In the genomic region with DNA sequence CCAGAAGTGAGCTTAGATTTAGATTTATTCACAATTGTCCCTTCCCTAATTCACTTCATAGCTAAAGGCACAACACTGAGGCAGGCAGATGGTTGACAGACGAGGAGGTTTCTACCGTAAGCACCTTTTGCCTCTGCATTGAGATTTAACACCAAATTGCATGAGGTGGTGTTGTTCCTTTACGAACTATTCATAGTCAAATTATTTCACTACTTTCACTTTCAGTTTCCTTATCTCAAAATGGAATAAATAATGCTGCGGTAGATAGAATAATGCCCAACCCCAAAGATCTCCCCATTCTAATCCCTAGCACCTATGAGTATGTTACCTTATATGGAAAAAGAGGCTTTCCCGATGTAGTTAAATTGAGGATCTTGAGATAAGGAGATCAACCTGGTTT, we compare ENCODE assay signal across 13 cellular contexts. TPM values are rescaled to one million over a fixed set of nuclear protein-coding genes. Genes with fewer than 3 reads are reported as not detected.
DNase-seq lines count a peak whose midpoint lies in the region; ATAC-seq and TF ChIP-seq lines count a peak whose summit lies in the region.
"Had no signal": no experiment of that assay in that cellular context is flagged by ENCODE, and none has a peak within 500 bp of the region (broad histone marks: within the 10 kb centered on the region; RNA-seq: fewer than 3 reads in every experiment).

No MANE protein-coding gene starts in this region.

- H3K27ac ChIP-seq in CD8-positive, alpha-beta T cell (ENCODE audit: low read depth, low read length): no peak overlapping the region
- no peak overlapping the region for H3K27ac ChIP-seq in liver (ENCODE audit: low read depth in 1 of 2, low read length in 2 of 2)

- no peaks in the 10 kb centered on the region for H3K9me3 ChIP-seq in CD8-positive, alpha-beta T cell (ENCODE audit: low read length)
- no peaks in the 10 kb centered on the region for H3K9me3 ChIP-seq in liver (ENCODE audit: control insufficient read depth in 4 of 4, low read length in 3 of 4)

- H3K4me3 ChIP-seq in AG10803 (ENCODE audit: low read length) (peak overlapping the region; percentile 10), liver (ENCODE audit: low read depth in 1 of 3, low read length in 3 of 3) (peak overlapping the region; percentile 7 to 36 (median 22))
- H3K4me3 ChIP-seq in CD8-positive, alpha-beta T cell (ENCODE audit: low read depth, low read length): peak overlapping the region; percentile 33
- H3K4me3 ChIP-seq: GM23338 had no signal

- no peak overlapping the region for H3K27ac Mint-ChIP-seq in CD8-positive, alpha-beta T cell
- H3K27ac Mint-ChIP-seq in T-cell: no peak overlapping the region
- H3K27ac Mint-ChIP-seq: GM23338 had no signal

- no peaks in the 10 kb centered on the region for H3K9me3 Mint-ChIP-seq in CD8-positive, alpha-beta T cell
- H3K9me3 Mint-ChIP-seq in T-cell: no peaks in the 10 kb centered on the region
- H3K9me3 Mint-ChIP-seq: GM23338 had no signal

- no peak overlapping the region for H3K9ac ChIP-seq in liver (ENCODE audit: low read depth in 1 of 2, low read length in 2 of 2)

- H3K4me1 ChIP-seq in CD8-positive, alpha-beta T cell (ENCODE audit: insufficient read depth, low read length): no peaks in the 10 kb centered on the region
- H3K4me1 ChIP-seq in liver (ENCODE audit: control insufficient read depth in 4 of 4, insufficient read depth in 4 of 4, low read length in 3 of 4): peaks cover 0 to 4% (median 0%) of the 10 kb centered on the region in 4 donors

- H3K27me3 Mint-ChIP-seq in CD8-positive, alpha-beta T cell (ENCODE audit: low read depth): no peaks in the 10 kb centered on the region
- H3K27me3 Mint-ChIP-seq in T-cell: peaks cover 5 to 6% of the 10 kb centered on the region in 2 donors

- no peaks in the 10 kb centered on the region for H3K27me3 ChIP-seq in CD8-positive, alpha-beta T cell (ENCODE audit: insufficient read depth, low read length)
- H3K27me3 ChIP-seq in liver (ENCODE audit: control insufficient read depth in 4 of 4, insufficient read depth in 4 of 4, low read length in 3 of 4): no peaks in the 10 kb centered on the region

- POLR2A ChIA-PET in CD8-positive, alpha-beta T cell (lab: Charles Lee): no interaction called here
- POLR2A ChIA-PET in T-cell (lab: Charles Lee): no interaction called here

- peak overlapping the region; percentile 58 for H3K4me3 Mint-ChIP-seq in CD8-positive, alpha-beta T cell
- H3K4me3 Mint-ChIP-seq in T-cell: peak overlapping the region; percentile 54 to 76 (median 73)
- H3K4me3 Mint-ChIP-seq: GM23338 had no signal

- DNase-seq in AG10803 (ENCODE audit: low read depth) (no peak), T-cell (no peak)
- DNase-seq in CD8-positive, alpha-beta T cell: no peak
- DNase-seq: activated CD4-positive, CD25-positive, alpha-beta regulatory T cell treated with anti-CD3 and anti-CD28 coated beads, Interleukin-2, amount 50 U/mL, for 72 hours; activated naive CD4-positive, alpha-beta T cell treated with Interleukin-2 at 50 U/mL for 16 hours; SW 1271 had no signal

- no peak for TF ChIP-seq RAD21 in liver (IDR thresholded peaks at IDR 0.05)

- no peak for ATAC-seq in CD8-positive, alpha-beta T cell
- ATAC-seq in T-cell (replicated peaks in 1 of 4): no peak
- no peak for ATAC-seq in GM21447 (IDR thresholded peaks at IDR 0.05; ENCODE audit: unreplicated experiment)
- ATAC-seq in HG03439 (IDR thresholded peaks at IDR 0.05; ENCODE audit: unreplicated experiment): no peak
- ATAC-seq in GM21786 (IDR thresholded peaks at IDR 0.05; ENCODE audit: unreplicated experiment): no peak
- ATAC-seq: GM23338 had no signal

- H3K36me3 ChIP-seq in CD8-positive, alpha-beta T cell (ENCODE audit: insufficient read depth, low read length): no peaks in the 10 kb centered on the region
- no peaks in the 10 kb centered on the region for H3K36me3 ChIP-seq in liver (ENCODE audit: control insufficient read depth in 4 of 4, insufficient read depth in 3 of 4, low read depth in 1 of 4, low read length in 3 of 4)

- CTCF ChIA-PET in CD8-positive, alpha-beta T cell (lab: Charles Lee): no interaction called here
- CTCF ChIA-PET in T-cell (lab: Charles Lee): interaction anchor here in 1 of 2 donors (0.7 kb wide), 1 partner anchor 162 kb away, joined by 3 read pairs; no protein-coding TSS in a partner anchor

- TF ChIP-seq CTCF in AG10803 (conservative IDR thresholded peaks at IDR 0.05; ENCODE audit: low read length) (no peak), liver (IDR thresholded peaks at IDR 0.05; ENCODE audit: low read depth, low read length, missing input control) (no peak)
- TF ChIP-seq CTCF in CD8-positive, alpha-beta T cell (IDR thresholded peaks at IDR 0.05): no peak

- intact Hi-C loops in CD8-positive, alpha-beta T cell (cut with DNase I, micrococcal nuclease): no loop called here

- no peaks in the 10 kb centered on the region for H3K36me3 Mint-ChIP-seq in CD8-positive, alpha-beta T cell
- H3K36me3 Mint-ChIP-seq in T-cell: no peaks in the 10 kb centered on the region

- H3K4me1 Mint-ChIP-seq in CD8-positive, alpha-beta T cell (ENCODE audit: low read depth): peaks cover 10% of the 10 kb centered on the region
- peaks cover 12 to 23% (median 22%) of the 10 kb centered on the region in 3 donors for H3K4me1 Mint-ChIP-seq in T-cell

- WGBS in liver: 53% methylated on average over 5 of the region's 5 CpGs

TF ChIP-seq in liver, 16 proteins besides CTCF, POLR2A, EP300 and RAD21:
- no peak for TF ChIP-seq SP1 (IDR thresholded peaks at IDR 0.05)
- TF ChIP-seq GABPA (IDR thresholded peaks at IDR 0.05 in 1 of 2, conservative IDR thresholded peaks at IDR 0.05 in 1 of 2): no peak
- TF ChIP-seq FOXA2 (IDR thresholded peaks at IDR 0.05): no peak
- TF ChIP-seq EGR1 (IDR thresholded peaks at IDR 0.05; ENCODE audit: low read depth in 2 of 2): no peak
- TF ChIP-seq, protein P1, sequence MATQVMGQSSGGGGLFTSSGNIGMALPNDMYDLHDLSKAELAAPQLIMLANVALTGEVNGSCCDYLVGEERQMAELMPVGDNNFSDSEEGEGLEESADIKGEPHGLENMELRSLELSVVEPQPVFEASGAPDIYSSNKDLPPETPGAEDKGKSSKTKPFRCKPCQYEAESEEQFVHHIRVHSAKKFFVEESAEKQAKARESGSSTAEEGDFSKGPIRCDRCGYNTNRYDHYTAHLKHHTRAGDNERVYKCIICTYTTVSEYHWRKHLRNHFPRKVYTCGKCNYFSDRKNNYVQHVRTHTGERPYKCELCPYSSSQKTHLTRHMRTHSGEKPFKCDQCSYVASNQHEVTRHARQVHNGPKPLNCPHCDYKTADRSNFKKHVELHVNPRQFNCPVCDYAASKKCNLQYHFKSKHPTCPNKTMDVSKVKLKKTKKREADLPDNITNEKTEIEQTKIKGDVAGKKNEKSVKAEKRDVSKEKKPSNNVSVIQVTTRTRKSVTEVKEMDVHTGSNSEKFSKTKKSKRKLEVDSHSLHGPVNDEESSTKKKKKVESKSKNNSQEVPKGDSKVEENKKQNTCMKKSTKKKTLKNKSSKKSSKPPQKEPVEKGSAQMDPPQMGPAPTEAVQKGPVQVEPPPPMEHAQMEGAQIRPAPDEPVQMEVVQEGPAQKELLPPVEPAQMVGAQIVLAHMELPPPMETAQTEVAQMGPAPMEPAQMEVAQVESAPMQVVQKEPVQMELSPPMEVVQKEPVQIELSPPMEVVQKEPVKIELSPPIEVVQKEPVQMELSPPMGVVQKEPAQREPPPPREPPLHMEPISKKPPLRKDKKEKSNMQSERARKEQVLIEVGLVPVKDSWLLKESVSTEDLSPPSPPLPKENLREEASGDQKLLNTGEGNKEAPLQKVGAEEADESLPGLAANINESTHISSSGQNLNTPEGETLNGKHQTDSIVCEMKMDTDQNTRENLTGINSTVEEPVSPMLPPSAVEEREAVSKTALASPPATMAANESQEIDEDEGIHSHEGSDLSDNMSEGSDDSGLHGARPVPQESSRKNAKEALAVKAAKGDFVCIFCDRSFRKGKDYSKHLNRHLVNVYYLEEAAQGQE (IDR thresholded peaks at IDR 0.05): no peak
- TF ChIP-seq YY1 (IDR thresholded peaks at IDR 0.05): no peak
- no peak for TF ChIP-seq TAF1 (conservative IDR thresholded peaks at IDR 0.05)
- TF ChIP-seq JUND (IDR thresholded peaks at IDR 0.05): no peak
- TF ChIP-seq RXRA (IDR thresholded peaks at IDR 0.05): no peak
- no peak for TF ChIP-seq MAX (IDR thresholded peaks at IDR 0.05)
- no peak for TF ChIP-seq HNF4G (IDR thresholded peaks at IDR 0.05)
- TF ChIP-seq ATF3 (IDR thresholded peaks at IDR 0.05): no peak
- TF ChIP-seq FOXA1 (IDR thresholded peaks at IDR 0.05): no peak

RNA-seq across cellular contexts. Expression of gene LINC00305, which starts 58.9 kb away (rescaled TPM):
- not detected for total RNA-seq in CD8-positive, alpha-beta T cell
- total RNA-seq in T-cell (not detected), liver (under 1 TPM in 1 of 2 donors, not detected in 1; 0.84 TPM)
- not detected for polyA plus RNA-seq in liver
- total RNA-seq: cardiac septum, GM23338, renal cortical epithelial cell had no signal
- polyA plus RNA-seq: GM23338 had no signal
